Comparison of ENCODE assay signal across 20 cellular contexts in genomic region chr3:73592154-73592877, GRCh38. TPM values are rescaled to one million over a fixed set of nuclear protein-coding genes. Genes with fewer than 3 reads are reported as not detected.
A peak's percentile ranks its signal among the peaks of the same experiment; 100 is the strongest.
DNase-seq lines count a peak whose midpoint lies in the region; ATAC-seq and TF ChIP-seq lines count a peak whose summit lies in the region.
"Had no signal": no experiment of that assay in that cellular context is flagged by ENCODE, and none has a peak within 500 bp of the region (broad histone marks: within the 10 kb centered on the region; RNA-seq: fewer than 3 reads in every experiment).

No MANE protein-coding gene starts in this region.

- no peak overlapping the region for H3K4ac ChIP-seq in IMR-90 (ENCODE audit: low read depth, low read length)

- no peak overlapping the region for H4K91ac ChIP-seq in IMR-90 (ENCODE audit: insufficient read depth, low read depth, low read length)

- no peak overlapping the region for H2AK5ac ChIP-seq in IMR-90 (ENCODE audit: low read depth, low read length)

- no peak overlapping the region for H3K4me3 Mint-ChIP-seq in activated CD8-positive, alpha-beta memory T cell treated with anti-CD3 and anti-CD28 coated beads, Interleukin-2, amount 10 ng/mL, durations not matched to agents 7 days and 5 days
- H3K4me3 Mint-ChIP-seq: activated naive CD8-positive, alpha-beta T cell treated with anti-CD3 and anti-CD28 coated beads, Interleukin-2, amount 10 ng/mL, durations not matched to agents 7 days and 5 days had no signal

- no TSS peak for BruUV-seq in IMR-90 (replicated peaks; lab: Mats Ljungman, UMichigan)

- H3K4me1 ChIP-seq in IMR-90 (ENCODE audit: control insufficient read depth, insufficient read depth, low read length) (peaks cover 3% of the 10 kb centered on the region; the same call in 1 of the 2 replicates), tibial artery (peaks cover 0 to 41% (median 0%) of the 10 kb centered on the region in 4 donors), thyroid gland (no peaks in the 10 kb centered on the region)
- H3K4me1 ChIP-seq: foreskin keratinocyte, testis had no signal

- dilution Hi-C loops in IMR-90 (cut with HindIII; ENCODE audit: low sequenced_read_pairs, unreplicated experiment), result no loop called here

- H3K27ac ChIP-seq in IMR-90 (ENCODE audit: insufficient read depth, low read length) (no peak overlapping the region), tibial artery (no peak overlapping the region), thyroid gland (no peak overlapping the region)
- H3K27ac ChIP-seq: cardiac muscle cell, foreskin keratinocyte, testis had no signal

- peaks cover 2% of the 10 kb centered on the region for H3K9me3 Mint-ChIP-seq in activated CD8-positive, alpha-beta memory T cell treated with anti-CD3 and anti-CD28 coated beads, Interleukin-2, amount 10 ng/mL, durations not matched to agents 7 days and 5 days (ENCODE audit: low read depth)
- H3K9me3 Mint-ChIP-seq: activated naive CD8-positive, alpha-beta T cell treated with anti-CD3 and anti-CD28 coated beads, Interleukin-2, amount 10 ng/mL, durations not matched to agents 7 days and 5 days had no signal

- H3K23ac ChIP-seq in IMR-90 (ENCODE audit: low read depth, low read length), result no peak overlapping the region

- POLR2A ChIA-PET in IMR-90 (lab: Charles Lee; ENCODE audit: unreplicated experiment), result interaction anchor here (0.6 kb wide), 1 partner anchor 21 kb away, joined by 3 read pairs; no protein-coding TSS in a partner anchor

- no peak overlapping the region for H3K27ac Mint-ChIP-seq in activated CD8-positive, alpha-beta memory T cell treated with anti-CD3 and anti-CD28 coated beads, Interleukin-2, amount 10 ng/mL, durations not matched to agents 7 days and 5 days
- H3K27ac Mint-ChIP-seq: activated naive CD8-positive, alpha-beta T cell treated with anti-CD3 and anti-CD28 coated beads, Interleukin-2, amount 10 ng/mL, durations not matched to agents 7 days and 5 days had no signal

- H3K36me3 ChIP-seq in IMR-90 (ENCODE audit: control insufficient read depth, insufficient read depth, low read length) (peaks cover 3% of the 10 kb centered on the region; the same call in 1 of the 2 replicates), tibial artery (peaks cover 0 to 11% (median 4%) of the 10 kb centered on the region in 3 donors), thyroid gland (no peaks in the 10 kb centered on the region)
- H3K36me3 ChIP-seq: cardiac muscle cell had no signal

- H3K4me3 ChIP-seq in IMR-90 (ENCODE audit: insufficient read depth, low read depth, low read length) (no peak overlapping the region), tibial artery (no peak overlapping the region), thyroid gland (replicated peaks in 1 of 3) (no peak overlapping the region)
- H3K4me3 ChIP-seq: cardiac muscle cell, GM12878, mucosa of descending colon, testis had no signal

- H2BK5ac ChIP-seq in IMR-90 (ENCODE audit: low read depth, low read length, poor library complexity, severe bottlenecking), result no peak overlapping the region

- H3K56ac ChIP-seq in IMR-90 (ENCODE audit: extremely low read depth, insufficient read depth, low read length), result no peak overlapping the region

- H2AK9ac ChIP-seq in IMR-90 (replicated peaks; ENCODE audit: low read depth, low read length, poor library complexity), result no peak overlapping the region

- DNase-seq in Caki2 (ENCODE audit: low read depth) (peak; percentile 16), IMR-90 (no peak), NCI-H748 treated with DMSO at 0.1 percent for 48 hours (lab: John Stamatoyannopoulos, UW) (peak; percentile 58), kidney glomerular epithelial cell (lab: John Stamatoyannopoulos, UW) (peak; percentile 17), tibial artery (no peak), thyroid gland (no peak)
- no peak for DNase-seq in activated CD8-positive, alpha-beta memory T cell treated with anti-CD3 and anti-CD28 coated beads, Interleukin-2, amount 10 ng/mL, durations not matched to agents 7 days and 5 days
- DNase-seq: activated CD4-positive, CD25-positive, alpha-beta regulatory T cell treated with anti-CD3 and anti-CD28 coated beads, Interleukin-2, amount 50 U/mL, for 72 hours; activated naive CD8-positive, alpha-beta T cell treated with anti-CD3 and anti-CD28 coated beads, Interleukin-2, amount 10 ng/mL, durations not matched to agents 7 days and 5 days; EL; foreskin keratinocyte; KG1; mucosa of descending colon; NCI-H2029 treated with DMSO at 0.1 percent for 48 hours; T-helper 1 cell; testis had no signal

- H4K8ac ChIP-seq in IMR-90 (ENCODE audit: low read depth in 2 of 2, low read length in 2 of 2), result no peak overlapping the region

- H3K14ac ChIP-seq in IMR-90 (replicated peaks; ENCODE audit: low read depth, low read length), result no peak overlapping the region

- H2BK15ac ChIP-seq in IMR-90 (ENCODE audit: low read depth, low read length), result no peak overlapping the region

- H3K9me3 ChIP-seq in IMR-90 (ENCODE audit: control insufficient read depth, insufficient read depth, low read length) (no peaks in the 10 kb centered on the region), tibial artery (no peaks in the 10 kb centered on the region), thyroid gland (no peaks in the 10 kb centered on the region)
- H3K9me3 ChIP-seq: mucosa of descending colon, testis had no signal

- no peak overlapping the region for H3K18ac ChIP-seq in IMR-90 (ENCODE audit: low read depth, low read length)

- no peak overlapping the region for H2BK20ac ChIP-seq in IMR-90 (ENCODE audit: low read depth, low read length)

- no peak overlapping the region for H3K4me2 ChIP-seq in IMR-90 (ENCODE audit: low read depth, low read length)

- CTCF ChIA-PET in IMR-90 (lab: Yijun Ruan, JAX), result no interaction called here
- CTCF ChIA-PET in activated CD8-positive, alpha-beta memory T cell treated with anti-CD3 and anti-CD28 coated beads, Interleukin-2, amount 10 ng/mL, durations not matched to agents 7 days and 5 days (lab: Charles Lee), result no interaction called here

- TF ChIP-seq POLR2A in IMR-90 (IDR thresholded peaks at IDR 0.05; ENCODE audit: low read depth, low read length) (no peak), thyroid gland (IDR thresholded peaks at IDR 0.05) (no peak)

- H3K9ac ChIP-seq in IMR-90 (ENCODE audit: low read depth, low read length), result no peak overlapping the region

- TF ChIP-seq RAD21 in IMR-90 (IDR thresholded peaks at IDR 0.05; ENCODE audit: low read length), result no peak

- TF ChIP-seq CTCF in IMR-90 (conservative IDR thresholded peaks at IDR 0.05; ENCODE audit: low read depth, low read length), result no peak
- TF ChIP-seq CTCF in tibial artery (IDR thresholded peaks at IDR 0.05), result no peak
- no peak for TF ChIP-seq CTCF in thyroid gland (IDR thresholded peaks at IDR 0.05)

- H4K5ac ChIP-seq in IMR-90 (ENCODE audit: low read depth, low read length), result no peak overlapping the region

- H3K27me3 ChIP-seq in IMR-90 (ENCODE audit: control insufficient read depth, insufficient read depth, low read length), result no peaks in the 10 kb centered on the region
- no peaks in the 10 kb centered on the region for H3K27me3 ChIP-seq in tibial artery
- H3K27me3 ChIP-seq in thyroid gland, result no peaks in the 10 kb centered on the region
- H3K27me3 ChIP-seq: cardiac muscle cell, testis had no signal

- H3K27me3 Mint-ChIP-seq in activated CD8-positive, alpha-beta memory T cell treated with anti-CD3 and anti-CD28 coated beads, Interleukin-2, amount 10 ng/mL, durations not matched to agents 7 days and 5 days, result no peaks in the 10 kb centered on the region
- H3K27me3 Mint-ChIP-seq: activated naive CD8-positive, alpha-beta T cell treated with anti-CD3 and anti-CD28 coated beads, Interleukin-2, amount 10 ng/mL, durations not matched to agents 7 days and 5 days had no signal

- intact Hi-C loops in IMR-90 (cut with micrococcal nuclease) (no loop called here), tibial artery (cut with DNase I; ENCODE audit: low total_unique reads) (no loop called here), thyroid gland (cut with DNase I) (no loop called here)

- no peaks in the 10 kb centered on the region for H3K36me3 Mint-ChIP-seq in activated CD8-positive, alpha-beta memory T cell treated with anti-CD3 and anti-CD28 coated beads, Interleukin-2, amount 10 ng/mL, durations not matched to agents 7 days and 5 days
- H3K36me3 Mint-ChIP-seq: activated naive CD8-positive, alpha-beta T cell treated with anti-CD3 and anti-CD28 coated beads, Interleukin-2, amount 10 ng/mL, durations not matched to agents 7 days and 5 days had no signal

- no peak overlapping the region for H2AFZ ChIP-seq in IMR-90 (replicated peaks; ENCODE audit: low read length, poor library complexity)

- peaks cover 0 to 4% of the 10 kb centered on the region in 2 experiments; a peak in 2 of 4 replicates for H3K79me1 ChIP-seq in IMR-90 (ENCODE audit: low read depth in 1 of 2, low read length in 2 of 2)

- ATAC-seq in IMR-90 (ENCODE audit: low read depth), result no peak
- ATAC-seq in GM19397 (IDR thresholded peaks at IDR 0.05; ENCODE audit: unreplicated experiment), result no peak
- no peak for ATAC-seq in activated CD8-positive, alpha-beta memory T cell treated with anti-CD3 and anti-CD28 coated beads, Interleukin-2, amount 10 ng/mL, durations not matched to agents 7 days and 5 days
- ATAC-seq: foreskin keratinocyte, GM12878, mucosa of descending colon, Panc1 had no signal

- no peaks in the 10 kb centered on the region for H3K9me1 ChIP-seq in IMR-90 (ENCODE audit: insufficient read depth, low read length)

- H4K20me1 ChIP-seq in IMR-90 (ENCODE audit: insufficient read depth, low read length), result no peaks in the 10 kb centered on the region; the same call in 1 of the 2 replicates

- H3K4me1 Mint-ChIP-seq in activated CD8-positive, alpha-beta memory T cell treated with anti-CD3 and anti-CD28 coated beads, Interleukin-2, amount 10 ng/mL, durations not matched to agents 7 days and 5 days, result no peaks in the 10 kb centered on the region
- H3K4me1 Mint-ChIP-seq: activated naive CD8-positive, alpha-beta T cell treated with anti-CD3 and anti-CD28 coated beads, Interleukin-2, amount 10 ng/mL, durations not matched to agents 7 days and 5 days had no signal

- in situ Hi-C loops in Caki2 (cut with HindIII; ENCODE audit: low pct_unique_long_range_greater_than_20kb, low sequenced_read_pairs), result no loop called here
- in situ Hi-C loops in IMR-90 (cut with MboI; ENCODE audit: low sequenced_read_pairs), result no loop called here

- H2BK120ac ChIP-seq in IMR-90 (ENCODE audit: low read depth, low read length), result no peak overlapping the region

- WGBS in IMR-90 (ENCODE audit: extremely low coverage in 2 of 2, insufficient read length in 1 of 2), 2 experiments, result 93% methylated on average over 5 of the region's 8 CpGs; no CpG with 5 or more reads in 1 of the 2 experiments
- WGBS in thyroid gland, 2 donors, result 79 to 84% methylated on average over 8 of the region's 8 CpGs

TF ChIP-seq in IMR-90, 13 proteins besides CTCF, POLR2A, EP300 and RAD21 (continues in another document):
- TF ChIP-seq SMC3 (IDR thresholded peaks at IDR 0.05; ENCODE audit: low read depth, low read length), result no peak

RNA-seq across cellular contexts. Expression of gene PDZRN3, which starts 32.4 kb away (rescaled TPM):
- total RNA-seq in Caki2 (2014; rRNA removed; shearing (Covaris generic); ENCODE audit: low replicate concordance), result 1.4 and 44.8 TPM in 2 replicates
- 17.0 and 17.8 TPM in 2 replicates for total RNA-seq in IMR-90 (2012; rRNA removed)
- 9.4 and 10.3 TPM in 2 replicates for polyA plus RNA-seq in IMR-90 (2012; rRNA removed)
- polyA plus RNA-seq in IMR-90 (2012; cell fraction: cytosol; rRNA removed), result 7.3 and 11.3 TPM in 2 replicates
- polyA plus RNA-seq in IMR-90 (2012; cell fraction: nucleus; rRNA removed; ENCODE audit: low replicate concordance), result 14.4 and 24.7 TPM in 2 replicates
- total RNA-seq in activated CD8-positive, alpha-beta memory T cell treated with anti-CD3 and anti-CD28 coated beads, Interleukin-2, amount 10 ng/mL, durations not matched to agents 7 days and 5 days, result not detected
- total RNA-seq in thyroid gland, result 1 to 10 TPM; 4.4 to 8.3 (median 6.0) TPM
- total RNA-seq: activated naive CD8-positive, alpha-beta T cell treated with anti-CD3 and anti-CD28 coated beads, Interleukin-2, amount 10 ng/mL, durations not matched to agents 7 days and 5 days had no signal
- polyA plus RNA-seq: foreskin keratinocyte had no signal

Comparison
In these comparisons a context has a peak if more than half of its experiments do, and no peak if none do; other contexts are left out.
1. DNase-seq: peak in Caki2 (single experiment), NCI-H748 treated with DMSO at 0.1 percent for 48 hours (single experiment) and kidney glomerular epithelial cell (single experiment); none in IMR-90 (single experiment), tibial artery (0 of 2), activated CD8-positive, alpha-beta memory T cell treated with anti-CD3 and anti-CD28 coated beads, Interleukin-2, amount 10 ng/mL, durations not matched to agents 7 days and 5 days (single experiment) and thyroid gland (0 of 2).